Comparison of ENCODE assay signal across 1 cellular context in genomic region chr3:4723921-4724698, GRCh38.
TF ChIP-seq lines count a peak whose summit lies in the region.

No MANE protein-coding gene starts in this region.

TF ChIP-seq in HepG2, 621 proteins besides CTCF, POLR2A, EP300 and RAD21 (continued from another document and continues in another):
- TF ChIP-seq MNT (IDR thresholded peaks at IDR 0.05) = 0 out of 2 replicates have a peak, but pooled peaks have one; percentile 13
- peak; percentile 53; the same call in 1 of the 2 replicates for TF ChIP-seq FOXA3 (CRISPR knock-in tag; IDR thresholded peaks at IDR 0.05)
- TF ChIP-seq KDM2A (CRISPR knock-in tag; IDR thresholded peaks at IDR 0.05; ENCODE audit: borderline replicate concordance, low read depth) = no peak; the same call in 1 of the 2 replicates
- no peak for TF ChIP-seq FOSL1 (CRISPR knock-in tag; IDR thresholded peaks at IDR 0.05; ENCODE audit: borderline replicate concordance)
- TF ChIP-seq, protein P1, sequence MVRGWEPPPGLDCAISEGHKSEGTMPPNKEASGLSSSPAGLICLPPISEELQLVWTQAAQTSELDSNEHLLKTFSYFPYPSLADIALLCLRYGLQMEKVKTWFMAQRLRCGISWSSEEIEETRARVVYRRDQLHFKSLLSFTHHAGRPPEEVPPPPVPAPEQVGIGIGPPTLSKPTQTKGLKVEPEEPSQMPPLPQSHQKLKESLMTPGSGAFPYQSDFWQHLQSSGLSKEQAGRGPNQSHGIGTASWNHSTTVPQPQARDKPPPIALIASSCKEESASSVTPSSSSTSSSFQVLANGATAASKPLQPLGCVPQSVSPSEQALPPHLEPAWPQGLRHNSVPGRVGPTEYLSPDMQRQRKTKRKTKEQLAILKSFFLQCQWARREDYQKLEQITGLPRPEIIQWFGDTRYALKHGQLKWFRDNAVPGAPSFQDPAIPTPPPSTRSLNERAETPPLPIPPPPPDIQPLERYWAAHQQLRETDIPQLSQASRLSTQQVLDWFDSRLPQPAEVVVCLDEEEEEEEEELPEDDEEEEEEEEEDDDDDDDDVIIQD (CRISPR knock-in tag; IDR thresholded peaks at IDR 0.05; ENCODE audit: low read depth) = peak; percentile 58; the same call in 1 of the 2 replicates
- TF ChIP-seq HOXD1 (CRISPR knock-in tag; IDR thresholded peaks at IDR 0.05) = no peak
- peak; percentile 82; the same call in 1 of the 2 replicates for TF ChIP-seq HMG20A (CRISPR knock-in tag; IDR thresholded peaks at IDR 0.05; ENCODE audit: borderline replicate concordance)
- TF ChIP-seq, protein P2, sequence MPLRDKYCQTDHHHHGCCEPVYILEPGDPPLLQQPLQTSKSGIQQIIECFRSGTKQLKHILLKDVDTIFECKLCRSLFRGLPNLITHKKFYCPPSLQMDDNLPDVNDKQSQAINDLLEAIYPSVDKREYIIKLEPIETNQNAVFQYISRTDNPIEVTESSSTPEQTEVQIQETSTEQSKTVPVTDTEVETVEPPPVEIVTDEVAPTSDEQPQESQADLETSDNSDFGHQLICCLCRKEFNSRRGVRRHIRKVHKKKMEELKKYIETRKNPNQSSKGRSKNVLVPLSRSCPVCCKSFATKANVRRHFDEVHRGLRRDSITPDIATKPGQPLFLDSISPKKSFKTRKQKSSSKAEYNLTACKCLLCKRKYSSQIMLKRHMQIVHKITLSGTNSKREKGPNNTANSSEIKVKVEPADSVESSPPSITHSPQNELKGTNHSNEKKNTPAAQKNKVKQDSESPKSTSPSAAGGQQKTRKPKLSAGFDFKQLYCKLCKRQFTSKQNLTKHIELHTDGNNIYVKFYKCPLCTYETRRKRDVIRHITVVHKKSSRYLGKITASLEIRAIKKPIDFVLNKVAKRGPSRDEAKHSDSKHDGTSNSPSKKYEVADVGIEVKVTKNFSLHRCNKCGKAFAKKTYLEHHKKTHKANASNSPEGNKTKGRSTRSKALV (CRISPR knock-in tag; IDR thresholded peaks at IDR 0.05) = no peak
- peak; percentile 88 for TF ChIP-seq RXRA (CRISPR knock-in tag; IDR thresholded peaks at IDR 0.05)
- no peak; the same call in 1 of the 2 replicates for TF ChIP-seq ZNF737 (CRISPR knock-in tag; IDR thresholded peaks at IDR 0.05; ENCODE audit: borderline replicate concordance)
- TF ChIP-seq NRL (CRISPR knock-in tag; IDR thresholded peaks at IDR 0.05; ENCODE audit: borderline replicate concordance) = 0 out of 2 replicates have a peak, but pooled peaks have one; percentile 37
- TF ChIP-seq, protein P3, sequence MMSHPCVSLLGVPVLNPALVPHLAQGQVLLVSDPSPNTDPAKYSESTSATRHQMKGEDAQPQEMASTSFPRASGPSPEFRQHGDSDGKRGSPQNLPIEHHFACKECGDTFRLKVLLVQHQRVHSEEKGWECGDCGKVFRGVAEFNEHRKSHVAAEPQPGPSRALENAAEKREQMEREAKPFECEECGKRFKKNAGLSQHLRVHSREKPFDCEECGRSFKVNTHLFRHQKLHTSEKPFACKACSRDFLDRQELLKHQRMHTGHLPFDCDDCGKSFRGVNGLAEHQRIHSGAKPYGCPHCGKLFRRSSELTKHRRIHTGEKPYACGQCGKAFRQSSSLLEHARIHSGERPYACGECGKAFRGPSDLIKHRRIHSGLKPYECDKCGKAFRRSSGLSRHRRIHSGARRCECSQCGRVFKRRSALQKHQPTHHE (CRISPR knock-in tag; IDR thresholded peaks at IDR 0.05; ENCODE audit: borderline replicate concordance) = no peak
- no peak for TF ChIP-seq ZBED4 (CRISPR knock-in tag; IDR thresholded peaks at IDR 0.05; ENCODE audit: borderline replicate concordance)
- peak; percentile 52; the same call in 1 of the 2 replicates for TF ChIP-seq ZNF574 (CRISPR knock-in tag; IDR thresholded peaks at IDR 0.05)
- TF ChIP-seq, protein P4, sequence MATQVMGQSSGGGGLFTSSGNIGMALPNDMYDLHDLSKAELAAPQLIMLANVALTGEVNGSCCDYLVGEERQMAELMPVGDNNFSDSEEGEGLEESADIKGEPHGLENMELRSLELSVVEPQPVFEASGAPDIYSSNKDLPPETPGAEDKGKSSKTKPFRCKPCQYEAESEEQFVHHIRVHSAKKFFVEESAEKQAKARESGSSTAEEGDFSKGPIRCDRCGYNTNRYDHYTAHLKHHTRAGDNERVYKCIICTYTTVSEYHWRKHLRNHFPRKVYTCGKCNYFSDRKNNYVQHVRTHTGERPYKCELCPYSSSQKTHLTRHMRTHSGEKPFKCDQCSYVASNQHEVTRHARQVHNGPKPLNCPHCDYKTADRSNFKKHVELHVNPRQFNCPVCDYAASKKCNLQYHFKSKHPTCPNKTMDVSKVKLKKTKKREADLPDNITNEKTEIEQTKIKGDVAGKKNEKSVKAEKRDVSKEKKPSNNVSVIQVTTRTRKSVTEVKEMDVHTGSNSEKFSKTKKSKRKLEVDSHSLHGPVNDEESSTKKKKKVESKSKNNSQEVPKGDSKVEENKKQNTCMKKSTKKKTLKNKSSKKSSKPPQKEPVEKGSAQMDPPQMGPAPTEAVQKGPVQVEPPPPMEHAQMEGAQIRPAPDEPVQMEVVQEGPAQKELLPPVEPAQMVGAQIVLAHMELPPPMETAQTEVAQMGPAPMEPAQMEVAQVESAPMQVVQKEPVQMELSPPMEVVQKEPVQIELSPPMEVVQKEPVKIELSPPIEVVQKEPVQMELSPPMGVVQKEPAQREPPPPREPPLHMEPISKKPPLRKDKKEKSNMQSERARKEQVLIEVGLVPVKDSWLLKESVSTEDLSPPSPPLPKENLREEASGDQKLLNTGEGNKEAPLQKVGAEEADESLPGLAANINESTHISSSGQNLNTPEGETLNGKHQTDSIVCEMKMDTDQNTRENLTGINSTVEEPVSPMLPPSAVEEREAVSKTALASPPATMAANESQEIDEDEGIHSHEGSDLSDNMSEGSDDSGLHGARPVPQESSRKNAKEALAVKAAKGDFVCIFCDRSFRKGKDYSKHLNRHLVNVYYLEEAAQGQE (IDR thresholded peaks at IDR 0.05; ENCODE audit: borderline replicate concordance in 1 of 2, low read depth in 1 of 2, low read length in 2 of 2) = no peak
- no peak for TF ChIP-seq ZC3H4 (CRISPR knock-in tag; IDR thresholded peaks at IDR 0.05; ENCODE audit: borderline replicate concordance)
- no peak for TF ChIP-seq FLYWCH1 (CRISPR knock-in tag; IDR thresholded peaks at IDR 0.05)
- TF ChIP-seq AGO1 (IDR thresholded peaks at IDR 0.05; ENCODE audit: low read depth, low read length, poor library complexity, severe bottlenecking) = no peak
- TF ChIP-seq SALL1 (CRISPR knock-in tag; IDR thresholded peaks at IDR 0.05) = peak; percentile 86
- no peak for TF ChIP-seq SP2 (CRISPR knock-in tag; IDR thresholded peaks at IDR 0.05)
- TF ChIP-seq ZNF616 (CRISPR knock-in tag; IDR thresholded peaks at IDR 0.05; ENCODE audit: low read depth) = no peak
- peak; percentile 68 for TF ChIP-seq GATAD2A (CRISPR knock-in tag; IDR thresholded peaks at IDR 0.05)
- TF ChIP-seq ETV5 (CRISPR knock-in tag; IDR thresholded peaks at IDR 0.05; ENCODE audit: borderline replicate concordance) = peak; percentile 8; the same call in 1 of the 2 replicates
- TF ChIP-seq NR2F2 (IDR thresholded peaks at IDR 0.05; ENCODE audit: borderline replicate concordance, low read depth) = peak; percentile 25; the same call in 1 of the 2 replicates
- TF ChIP-seq CC2D1A (CRISPR knock-in tag; IDR thresholded peaks at IDR 0.05) = no peak
- TF ChIP-seq, protein P5, sequence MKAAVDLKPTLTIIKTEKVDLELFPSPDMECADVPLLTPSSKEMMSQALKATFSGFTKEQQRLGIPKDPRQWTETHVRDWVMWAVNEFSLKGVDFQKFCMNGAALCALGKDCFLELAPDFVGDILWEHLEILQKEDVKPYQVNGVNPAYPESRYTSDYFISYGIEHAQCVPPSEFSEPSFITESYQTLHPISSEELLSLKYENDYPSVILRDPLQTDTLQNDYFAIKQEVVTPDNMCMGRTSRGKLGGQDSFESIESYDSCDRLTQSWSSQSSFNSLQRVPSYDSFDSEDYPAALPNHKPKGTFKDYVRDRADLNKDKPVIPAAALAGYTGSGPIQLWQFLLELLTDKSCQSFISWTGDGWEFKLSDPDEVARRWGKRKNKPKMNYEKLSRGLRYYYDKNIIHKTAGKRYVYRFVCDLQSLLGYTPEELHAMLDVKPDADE (CRISPR knock-in tag; IDR thresholded peaks at IDR 0.05) = no peak
- peak; percentile 54; the same call in 1 of the 2 replicates for TF ChIP-seq MYC (CRISPR knock-in tag; IDR thresholded peaks at IDR 0.05; ENCODE audit: borderline replicate concordance)
- TF ChIP-seq ARHGAP35 (CRISPR knock-in tag; IDR thresholded peaks at IDR 0.05; ENCODE audit: borderline replicate concordance) = no peak
- TF ChIP-seq ZNF605 (CRISPR knock-in tag; IDR thresholded peaks at IDR 0.05) = 0 out of 2 replicates have a peak, but pooled peaks have one; percentile 34
- no peak for TF ChIP-seq ZNF781 (CRISPR knock-in tag; IDR thresholded peaks at IDR 0.05; ENCODE audit: borderline replicate concordance, not compliant biosample characterization)
- TF ChIP-seq ZBTB38 (CRISPR knock-in tag; IDR thresholded peaks at IDR 0.05) = peak; percentile 60; the same call in 1 of the 2 replicates
- TF ChIP-seq, protein P6, sequence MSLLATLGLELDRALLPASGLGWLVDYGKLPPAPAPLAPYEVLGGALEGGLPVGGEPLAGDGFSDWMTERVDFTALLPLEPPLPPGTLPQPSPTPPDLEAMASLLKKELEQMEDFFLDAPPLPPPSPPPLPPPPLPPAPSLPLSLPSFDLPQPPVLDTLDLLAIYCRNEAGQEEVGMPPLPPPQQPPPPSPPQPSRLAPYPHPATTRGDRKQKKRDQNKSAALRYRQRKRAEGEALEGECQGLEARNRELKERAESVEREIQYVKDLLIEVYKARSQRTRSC (CRISPR knock-in tag; IDR thresholded peaks at IDR 0.05; ENCODE audit: low read depth) = no peak
- TF ChIP-seq, protein P7, sequence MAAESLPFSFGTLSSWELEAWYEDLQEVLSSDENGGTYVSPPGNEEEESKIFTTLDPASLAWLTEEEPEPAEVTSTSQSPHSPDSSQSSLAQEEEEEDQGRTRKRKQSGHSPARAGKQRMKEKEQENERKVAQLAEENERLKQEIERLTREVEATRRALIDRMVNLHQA (CRISPR knock-in tag; IDR thresholded peaks at IDR 0.05) = no peak
- TF ChIP-seq ZNF329 (CRISPR knock-in tag; IDR thresholded peaks at IDR 0.05; ENCODE audit: low read depth) = no peak
- no peak for TF ChIP-seq ZNF446 (CRISPR knock-in tag; IDR thresholded peaks at IDR 0.05)
